Comparison of ENCODE assay signal across 10 cellular contexts in genomic region chr2:222333397-222333796, GRCh38. TPM values are rescaled to one million over a fixed set of nuclear protein-coding genes. Genes with fewer than 3 reads are reported as not detected.
"Had no signal": no experiment of that assay in that cellular context is flagged by ENCODE, and none has a peak within 500 bp of the region (broad histone marks: within the 10 kb centered on the region; RNA-seq: fewer than 3 reads in every experiment).

No MANE protein-coding gene starts in this region.

- DNase-seq: IMR-90, KBM-7, KG1 had no signal

- H3K4me1 Mint-ChIP-seq: IgD-negative memory B cell had no signal

- ATAC-seq: K562 had no signal

- H3K4me3 ChIP-seq: K562 had no signal

- H3K9ac ChIP-seq: KMS-11 had no signal

- H3K27ac Mint-ChIP-seq: IgD-negative memory B cell had no signal

- FAIRE-seq: HTR-8/SVneo, K562 had no signal

- H3K4me2 ChIP-seq: KMS-11 had no signal

- H3K27ac ChIP-seq: HL-60, KMS-11 had no signal

- H3K4me3 Mint-ChIP-seq: IgD-negative memory B cell had no signal

RNA-seq across cellular contexts. Expression of gene PAX3, which starts 34.6 kb away (rescaled TPM):
- total RNA-seq: HT-29, HT1080, IMR-90, K562 had no signal
- polyA plus RNA-seq: IgD-negative memory B cell, IMR-90, K562 had no signal
